24 cellular contexts compared by ENCODE assay signal in genomic region chr1:52355847-52356505, GRCh38.
"Had no signal": no experiment of that assay in that cellular context is flagged by ENCODE, and none has a peak within 500 bp of the region (broad histone marks: within the 10 kb centered on the region; RNA-seq: fewer than 3 reads in every experiment).

No MANE protein-coding gene starts in this region.

- H3K27me3 Mint-ChIP-seq: activated B cell treated with CpG ODN at 0.5 μM for 24 hours; activated CD8-positive, alpha-beta memory T cell treated with anti-CD3 and anti-CD28 coated beads, Interleukin-2, amount 10 ng/mL, durations not matched to agents 7 days and 5 days; stimulated activated naive B cell treated with anti-CD40 and anti-IgM and Interleukin-4, amounts not matched to agents 10 μg/mL and 1 μg/mL and 100 μg/mL, for 72 hours; T-cell had no signal

- H3K4me1 ChIP-seq: gastrocnemius medialis, left lung, lower lobe of right lung, pancreas, psoas muscle, right atrium auricular region, thyroid gland had no signal

- H3K27ac Mint-ChIP-seq: activated B cell treated with CpG ODN at 0.5 μM for 24 hours; activated CD8-positive, alpha-beta memory T cell treated with anti-CD3 and anti-CD28 coated beads, Interleukin-2, amount 10 ng/mL, durations not matched to agents 7 days and 5 days; stimulated activated naive B cell treated with anti-CD40 and anti-IgM and Interleukin-4, amounts not matched to agents 10 μg/mL and 1 μg/mL and 100 μg/mL, for 72 hours; T-helper 2 cell treated with Interferon-gamma antibody and Interleukin-4, amounts not matched to agents 5 μg/mL and 100 μg/mL, for 36 hours had no signal

- H3K4me3 Mint-ChIP-seq: activated B cell treated with CpG ODN at 0.5 μM for 24 hours; activated CD8-positive, alpha-beta memory T cell treated with anti-CD3 and anti-CD28 coated beads, Interleukin-2, amount 10 ng/mL, durations not matched to agents 7 days and 5 days; activated CD8-positive, alpha-beta T cell treated with anti-CD3 and anti-CD28 coated beads, Interleukin-2, amount 10 ng/mL, durations not matched to agents 7 days and 5 days; activated naive CD4-positive, alpha-beta T cell treated with anti-CD3 and anti-CD28 coated beads for 36 hours; natural killer cell; stimulated activated naive B cell treated with anti-CD40 and anti-IgM and Interleukin-4, amounts not matched to agents 10 μg/mL and 1 μg/mL and 100 μg/mL, for 72 hours; T-cell; T-helper 2 cell treated with Interferon-gamma antibody and Interleukin-4, amounts not matched to agents 5 μg/mL and 100 μg/mL, for 36 hours had no signal

- H3K4me3 ChIP-seq: gastrocnemius medialis, left lung, lower lobe of right lung, pancreas, psoas muscle, right atrium auricular region, stomach, thyroid gland had no signal

- H3K9me3 Mint-ChIP-seq: activated B cell treated with CpG ODN at 0.5 μM for 24 hours; activated naive CD4-positive, alpha-beta T cell treated with anti-CD3 and anti-CD28 coated beads for 36 hours; natural killer cell; stimulated activated naive B cell treated with anti-CD40 and anti-IgM and Interleukin-4, amounts not matched to agents 10 μg/mL and 1 μg/mL and 100 μg/mL, for 72 hours; T-cell; T-helper 2 cell treated with Interferon-gamma antibody and Interleukin-4, amounts not matched to agents 5 μg/mL and 100 μg/mL, for 36 hours had no signal

- H3K27ac ChIP-seq: gastrocnemius medialis, left lung, lower lobe of right lung, pancreas, psoas muscle, right atrium auricular region, stomach, thyroid gland had no signal

- DNase-seq: activated B cell treated with CpG ODN at 0.5 μM for 24 hours; activated CD8-positive, alpha-beta memory T cell treated with anti-CD3 and anti-CD28 coated beads, Interleukin-2, amount 10 ng/mL, durations not matched to agents 7 days and 5 days; activated CD8-positive, alpha-beta T cell treated with anti-CD3 and anti-CD28 coated beads, Interleukin-2, amount 10 ng/mL, durations not matched to agents 7 days and 5 days; activated effector memory CD4-positive, alpha-beta T cell treated with anti-CD3 and anti-CD28 coated beads, Interleukin-2, amount 50 U/mL, for 16 hours; activated naive CD4-positive, alpha-beta T cell treated with anti-CD3 and anti-CD28 coated beads for 36 hours; dermis blood vessel endothelial cell; effector CD4-positive, alpha-beta T cell; erythroblast; gastrocnemius medialis; glutamatergic neuron; left lung; lower lobe of right lung; mesenchymal stem cell; natural killer cell; psoas muscle; stimulated activated CD4-positive, alpha-beta T cell treated with anti-CD3 and anti-CD28 coated beads, Interleukin-15, amount 100 ng/mL, for 24 hours; stimulated activated CD4-positive, alpha-beta T cell treated with anti-CD3 and anti-CD28 coated beads, Interleukin-2, amount 100 ng/mL, for 24 hours; stimulated activated naive B cell treated with anti-CD40 and anti-IgM and Interleukin-4, amounts not matched to agents 10 μg/mL and 1 μg/mL and 100 μg/mL, for 72 hours; stomach; T-cell; thyroid gland had no signal

- H3K27me3 ChIP-seq: gastrocnemius medialis, left lung, pancreas, right atrium auricular region, stomach, thyroid gland had no signal

- H3K9me3 ChIP-seq: gastrocnemius medialis, left lung, lower lobe of right lung, pancreas, psoas muscle, right atrium auricular region, stomach, thyroid gland had no signal

- ATAC-seq: activated CD8-positive, alpha-beta memory T cell treated with anti-CD3 and anti-CD28 coated beads, Interleukin-2, amount 10 ng/mL, durations not matched to agents 7 days and 5 days; activated CD8-positive, alpha-beta T cell treated with anti-CD3 and anti-CD28 coated beads, Interleukin-2, amount 10 ng/mL, durations not matched to agents 7 days and 5 days; gastrocnemius medialis; left lung; natural killer cell; pancreas; psoas muscle; stimulated activated naive B cell treated with anti-CD40 and anti-IgM and Interleukin-4, amounts not matched to agents 10 μg/mL and 1 μg/mL and 100 μg/mL, for 72 hours; T-cell had no signal

- H3K4me1 Mint-ChIP-seq: activated B cell treated with CpG ODN at 0.5 μM for 24 hours; activated CD8-positive, alpha-beta memory T cell treated with anti-CD3 and anti-CD28 coated beads, Interleukin-2, amount 10 ng/mL, durations not matched to agents 7 days and 5 days; T-cell had no signal
